Comparison of ENCODE assay signal across 14 cellular contexts in genomic region chr3:187725218-187725617, GRCh38. TPM values are rescaled to one million over a fixed set of nuclear protein-coding genes. Genes with fewer than 3 reads are reported as not detected.
DNase-seq lines count a peak whose midpoint lies in the region; TF ChIP-seq lines count a peak whose summit lies in the region.
"Had no signal": no experiment of that assay in that cellular context is flagged by ENCODE, and none has a peak within 500 bp of the region (broad histone marks: within the 10 kb centered on the region; RNA-seq: fewer than 3 reads in every experiment).

No MANE protein-coding gene starts in this region.

- H3K9me3 ChIP-seq in OCI-LY1 (ENCODE audit: low read length) (no peaks in the 10 kb centered on the region), esophagus squamous epithelium (no peaks in the 10 kb centered on the region), subcutaneous abdominal adipose tissue (ENCODE audit: control insufficient read depth in 5 of 5, low read length in 5 of 5) (no peaks in the 10 kb centered on the region)
- H3K9me3 ChIP-seq: A549 had no signal

- H3K36me3 ChIP-seq in OCI-LY1 (ENCODE audit: insufficient read depth, low read length) (peaks cover 99% of the 10 kb centered on the region), esophagus squamous epithelium (peaks cover 78 to 100% (median 96%) of the 10 kb centered on the region in 3 donors), subcutaneous abdominal adipose tissue (ENCODE audit: control insufficient read depth in 5 of 5, insufficient read depth in 5 of 5, low read length in 5 of 5) (peaks cover 43 to 96% (median 94%) of the 10 kb centered on the region in 5 donors)

- CTCF ChIA-PET in RWPE1 (lab: Yijun Ruan, JAX): no interaction called here

- no peak overlapping the region for H2AFZ ChIP-seq in OCI-LY1 (ENCODE audit: low read length)

- H3K4me2 ChIP-seq in OCI-LY1 (ENCODE audit: low read length): no peak overlapping the region
- H3K4me2 ChIP-seq: A549 had no signal

- 57 to 85% methylated on average over 21 to 22 of the region's 22 CpGs for WGBS in esophagus squamous epithelium, 2 donors

- H3K4me3 ChIP-seq in OCI-LY1 (ENCODE audit: low read depth, low read length, poor library complexity, severe bottlenecking): no peak overlapping the region
- H3K4me3 ChIP-seq in esophagus squamous epithelium: no peak overlapping the region
- no peak overlapping the region for H3K4me3 ChIP-seq in subcutaneous abdominal adipose tissue (ENCODE audit: low read depth in 1 of 5, low read length in 5 of 5)
- H3K4me3 ChIP-seq: A549 had no signal

- H3K4me1 ChIP-seq in OCI-LY1 (ENCODE audit: insufficient read depth, low read length, severe bottlenecking) (peaks cover 5% of the 10 kb centered on the region), esophagus squamous epithelium (peaks cover 8 to 41% (median 15%) of the 10 kb centered on the region in 3 donors), subcutaneous abdominal adipose tissue (ENCODE audit: control insufficient read depth in 5 of 5, insufficient read depth in 5 of 5, low read length in 5 of 5) (peaks cover 0 to 30% (median 24%) of the 10 kb centered on the region in 5 donors)
- H3K4me1 ChIP-seq: A549 had no signal

- peaks cover 67% of the 10 kb centered on the region for H3F3A ChIP-seq in OCI-LY1 (ENCODE audit: insufficient read depth, low read length)

- H4K20me1 ChIP-seq in OCI-LY1 (ENCODE audit: insufficient read depth, low read length): no peaks in the 10 kb centered on the region

- POLR2A ChIA-PET in RWPE1 (lab: Yijun Ruan, JAX; ENCODE audit: low non-redundant PET): no interaction called here

- TF ChIP-seq POLR2A in esophagus squamous epithelium (IDR thresholded peaks at IDR 0.05): no peak

- TF ChIP-seq CTCF in OCI-LY1 (IDR thresholded peaks at IDR 0.05; ENCODE audit: low read length) (no peak), RWPE1 (conservative IDR thresholded peaks at IDR 0.05; ENCODE audit: low read depth) (no peak), esophagus squamous epithelium (IDR thresholded peaks at IDR 0.05) (no peak)

- H3K27ac ChIP-seq in OCI-LY1 (ENCODE audit: low read depth, low read length, poor library complexity, severe bottlenecking) (peak overlapping the region; percentile 43), RWPE1 (peak overlapping the region; percentile 11; the same call in 1 of the 2 replicates), esophagus squamous epithelium (peak overlapping the region; percentile 32 to 50 (median 44)), subcutaneous abdominal adipose tissue (ENCODE audit: low read depth, low read length) (peak overlapping the region; percentile 46)
- H3K27ac ChIP-seq: A549 had no signal

- intact Hi-C loops in esophagus squamous epithelium (cut with DNase I): no loop called here

- H3K9me2 ChIP-seq in OCI-LY1 (ENCODE audit: low read depth, low read length): no peaks in the 10 kb centered on the region

- H3K27me3 ChIP-seq in OCI-LY1 (ENCODE audit: insufficient read depth, low read length) (no peaks in the 10 kb centered on the region), esophagus squamous epithelium (no peaks in the 10 kb centered on the region), subcutaneous abdominal adipose tissue (ENCODE audit: control insufficient read depth in 5 of 5, insufficient read depth in 4 of 5, low read length in 5 of 5) (no peaks in the 10 kb centered on the region)

- H3K9ac ChIP-seq in OCI-LY1 (ENCODE audit: low read length) (no peak overlapping the region), subcutaneous abdominal adipose tissue (ENCODE audit: low read length in 5 of 5) (no peak overlapping the region)

- DNase-seq in RWPE1 (ENCODE audit: low spot score) (no peak), esophagus squamous epithelium (lab: John Stamatoyannopoulos, UW) (no peak), dedifferentiated amniotic fluid mesenchymal stem cell (ENCODE audit: extremely low spot score) (no peak), NCI-H1417 treated with DMSO at 0.1 percent for 48 hours (lab: John Stamatoyannopoulos, UW) (no peak)
- no peak for DNase-seq in activated naive CD4-positive, alpha-beta T cell (lab: John Stamatoyannopoulos, UW)
- DNase-seq: CD8-positive, alpha-beta T cell; COR-L47; DND-41; GDM1; GOT3; H9 had no signal

- no peaks in the 10 kb centered on the region for H3K79me2 ChIP-seq in OCI-LY1 (ENCODE audit: insufficient read depth, low read length)

RNA-seq across cellular contexts. Expression of gene BCL6, which starts 20.1 kb away (rescaled TPM):
- total RNA-seq in esophagus squamous epithelium: 10 to 100 TPM; 30.8 to 94.4 (median 42.6) TPM

RNA-seq across cellular contexts. Expression of gene RTP2, which starts 22.9 kb away (rescaled TPM):
- total RNA-seq in esophagus squamous epithelium: not detected
- total RNA-seq: CD8-positive, alpha-beta T cell; H9 had no signal

RNA-seq across cellular contexts. Expression of gene SST, which starts 55.0 kb away (rescaled TPM):
- total RNA-seq in esophagus squamous epithelium: not detected
- total RNA-seq: CD8-positive, alpha-beta T cell; H9 had no signal
